1 cellular context compared by ENCODE assay signal in the genomic region with DNA sequence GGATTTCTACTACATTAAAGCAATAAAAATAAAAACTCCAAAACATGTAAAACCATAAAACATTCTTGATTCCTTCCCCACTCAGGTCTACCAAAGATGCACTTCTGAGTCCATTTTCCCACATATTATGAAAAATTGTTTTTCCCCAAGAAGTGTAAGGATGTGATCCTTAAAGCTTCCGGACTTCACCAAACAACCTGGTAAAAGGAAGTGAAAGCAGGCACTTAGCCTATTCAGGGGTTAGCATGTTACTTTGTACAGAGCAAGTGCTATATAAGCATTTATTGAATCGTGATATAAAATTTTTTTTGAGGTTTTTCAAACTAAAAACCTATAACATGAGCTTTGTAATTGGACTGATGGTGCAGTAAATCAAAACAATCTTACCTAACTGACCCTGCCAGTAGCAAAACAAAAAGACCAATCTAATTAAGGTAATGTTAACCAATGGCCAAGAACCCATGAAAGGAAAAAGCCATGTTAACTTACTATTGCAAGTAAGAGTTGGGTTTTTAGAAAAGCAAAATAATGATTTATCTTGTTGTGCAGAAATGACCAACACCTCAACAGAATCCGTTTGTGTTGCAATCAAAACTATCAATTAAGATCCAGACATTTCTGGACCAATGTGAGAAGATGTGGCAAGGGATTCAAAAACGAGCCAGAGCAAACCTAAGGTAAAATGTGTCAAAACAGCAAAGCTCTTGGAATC.
A peak's percentile ranks its signal among the peaks of the same experiment; 100 is the strongest.
TF ChIP-seq lines count a peak whose summit lies in the region.

No MANE protein-coding gene starts in this region.

TF ChIP-seq in HepG2, 621 proteins besides CTCF, POLR2A, EP300 and RAD21:
- TF ChIP-seq CEBPB (IDR thresholded peaks at IDR 0.05; ENCODE audit: borderline replicate concordance, low read depth, low read length) = 0 out of 2 replicates have a peak, but pooled peaks have one; percentile 33
- TF ChIP-seq, protein P1, sequence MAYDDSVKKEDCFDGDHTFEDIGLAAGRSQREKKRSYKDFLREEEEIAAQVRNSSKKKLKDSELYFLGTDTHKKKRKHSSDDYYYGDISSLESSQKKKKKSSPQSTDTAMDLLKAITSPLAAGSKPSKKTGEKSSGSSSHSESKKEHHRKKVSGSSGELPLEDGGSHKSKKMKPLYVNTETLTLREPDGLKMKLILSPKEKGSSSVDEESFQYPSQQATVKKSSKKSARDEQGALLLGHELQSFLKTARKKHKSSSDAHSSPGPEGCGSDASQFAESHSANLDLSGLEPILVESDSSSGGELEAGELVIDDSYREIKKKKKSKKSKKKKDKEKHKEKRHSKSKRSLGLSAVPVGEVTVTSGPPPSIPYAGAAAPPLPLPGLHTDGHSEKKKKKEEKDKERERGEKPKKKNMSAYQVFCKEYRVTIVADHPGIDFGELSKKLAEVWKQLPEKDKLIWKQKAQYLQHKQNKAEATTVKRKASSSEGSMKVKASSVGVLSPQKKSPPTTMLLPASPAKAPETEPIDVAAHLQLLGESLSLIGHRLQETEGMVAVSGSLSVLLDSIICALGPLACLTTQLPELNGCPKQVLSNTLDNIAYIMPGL (CRISPR knock-in tag; IDR thresholded peaks at IDR 0.05; ENCODE audit: borderline replicate concordance in 1 of 2, low read depth in 1 of 2) = no peak
- TF ChIP-seq, protein P2, sequence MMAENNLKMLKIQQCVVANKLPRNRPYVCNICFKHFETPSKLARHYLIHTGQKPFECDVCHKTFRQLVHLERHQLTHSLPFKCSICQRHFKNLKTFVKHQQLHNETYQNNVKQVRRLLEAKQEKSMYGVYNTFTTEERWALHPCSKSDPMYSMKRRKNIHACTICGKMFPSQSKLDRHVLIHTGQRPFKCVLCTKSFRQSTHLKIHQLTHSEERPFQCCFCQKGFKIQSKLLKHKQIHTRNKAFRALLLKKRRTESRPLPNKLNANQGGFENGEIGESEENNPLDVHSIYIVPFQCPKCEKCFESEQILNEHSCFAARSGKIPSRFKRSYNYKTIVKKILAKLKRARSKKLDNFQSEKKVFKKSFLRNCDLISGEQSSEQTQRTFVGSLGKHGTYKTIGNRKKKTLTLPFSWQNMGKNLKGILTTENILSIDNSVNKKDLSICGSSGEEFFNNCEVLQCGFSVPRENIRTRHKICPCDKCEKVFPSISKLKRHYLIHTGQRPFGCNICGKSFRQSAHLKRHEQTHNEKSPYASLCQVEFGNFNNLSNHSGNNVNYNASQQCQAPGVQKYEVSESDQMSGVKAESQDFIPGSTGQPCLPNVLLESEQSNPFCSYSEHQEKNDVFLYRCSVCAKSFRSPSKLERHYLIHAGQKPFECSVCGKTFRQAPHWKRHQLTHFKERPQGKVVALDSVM (CRISPR knock-in tag; IDR thresholded peaks at IDR 0.05) = peak; percentile 1; the same call in 1 of the 2 replicates
- TF ChIP-seq ZNF614 (CRISPR knock-in tag; IDR thresholded peaks at IDR 0.05; ENCODE audit: borderline replicate concordance) = no peak
